ENCODE assay signal across 16 cellular contexts in the genomic region with DNA sequence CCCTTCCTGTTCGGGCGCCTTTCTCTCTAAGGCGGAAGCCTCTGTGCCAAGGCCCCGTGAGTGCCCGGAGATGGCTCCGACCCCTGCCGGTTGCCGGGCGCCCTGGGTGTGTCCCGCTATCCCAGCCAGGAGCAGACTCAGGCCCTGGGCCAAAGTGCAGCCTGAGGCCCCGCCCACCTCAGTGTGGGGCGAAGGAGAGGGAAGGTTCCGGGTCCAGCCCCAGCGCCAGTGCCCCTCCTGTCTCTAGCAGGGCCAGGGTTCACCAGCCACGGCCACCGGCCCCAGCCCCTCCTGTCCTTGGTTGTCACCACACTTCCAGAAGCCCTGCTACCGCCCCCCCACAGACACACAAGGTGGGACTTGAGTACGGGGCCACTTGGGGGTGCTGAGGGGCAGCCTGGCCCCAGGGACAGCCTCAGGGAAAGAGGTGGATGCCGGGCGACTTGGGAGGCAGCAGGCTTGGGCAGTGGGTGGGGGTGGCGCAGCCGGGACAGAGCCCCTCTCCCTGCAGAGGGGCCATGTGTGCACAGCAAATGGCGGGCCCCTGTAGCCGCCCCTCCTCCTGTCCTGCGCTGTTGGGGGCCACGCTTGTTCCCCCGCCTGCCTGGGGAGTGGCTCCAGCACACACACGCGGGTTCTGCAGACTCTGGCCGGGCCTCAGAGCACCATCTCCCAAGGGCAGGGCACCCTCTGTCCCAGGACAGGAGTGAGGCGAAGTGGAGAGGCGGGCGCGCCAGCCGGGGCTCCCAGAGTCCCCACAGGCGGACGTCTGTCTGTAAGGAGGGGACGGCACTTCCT. TPM values are rescaled to one million over a fixed set of nuclear protein-coding genes. Genes with fewer than 3 reads are reported as not detected.
DNase-seq lines count a peak whose midpoint lies in the region; ATAC-seq and TF ChIP-seq lines count a peak whose summit lies in the region.
"Had no signal": no experiment of that assay in that cellular context is flagged by ENCODE, and none has a peak within 500 bp of the region (broad histone marks: within the 10 kb centered on the region; RNA-seq: fewer than 3 reads in every experiment).

No MANE protein-coding gene starts in this region.

- peaks cover 10% of the 10 kb centered on the region for H3K36me3 Mint-ChIP-seq in Calu3 (ENCODE audit: insufficient read depth, unreplicated experiment)

- BruUV-seq in Calu3 (replicated peaks; lab: Mats Ljungman, UMichigan) = no TSS peak

- DNase-seq in Calu3 (peak; percentile 73), SW480 (ENCODE audit: low spot score) (peak; percentile 56), left cardiac atrium (peak; percentile 72), renal cortical epithelial cell (ENCODE audit: low read depth) (peak; percentile 3), UCSD-AML1 (lab: John Stamatoyannopoulos, UW; ENCODE audit: unreplicated experiment) (no peak), medulla oblongata (ENCODE audit: extremely low spot score) (no peak), T-helper 2 cell (no peak)
- DNase-seq: activated CD8-positive, alpha-beta T cell treated with anti-CD3 and anti-CD28 coated beads, Interleukin-2, amount 10 ng/mL, durations not matched to agents 7 days and 5 days; BE2C; dorsolateral prefrontal cortex; NCI-H1694; sigmoid colon had no signal

- peak overlapping the region; percentile 28 for H3K4me3 Mint-ChIP-seq in Calu3 (ENCODE audit: low read depth, unreplicated experiment)
- H3K4me3 Mint-ChIP-seq: activated CD8-positive, alpha-beta T cell treated with anti-CD3 and anti-CD28 coated beads, Interleukin-2, amount 10 ng/mL, durations not matched to agents 7 days and 5 days; T-helper 2 cell treated with Interferon-gamma antibody and Interleukin-4, amounts not matched to agents 5 μg/mL and 100 μg/mL, for 36 hours had no signal

- H3K27ac Mint-ChIP-seq in Calu3 (ENCODE audit: unreplicated experiment) = no peak overlapping the region
- H3K27ac Mint-ChIP-seq: activated CD8-positive, alpha-beta T cell treated with anti-CD3 and anti-CD28 coated beads, Interleukin-2, amount 10 ng/mL, durations not matched to agents 7 days and 5 days; T-helper 2 cell treated with Interferon-gamma antibody and Interleukin-4, amounts not matched to agents 5 μg/mL and 100 μg/mL, for 36 hours had no signal

- no peaks in the 10 kb centered on the region for H3K4me1 Mint-ChIP-seq in Calu3 (ENCODE audit: low read depth, unreplicated experiment)

- intact Hi-C loops in Calu3 (cut with micrococcal nuclease; ENCODE audit: unreplicated experiment) = no loop called here
- intact Hi-C loops in left cardiac atrium (cut with DNase I) = no loop called here

- H3K27me3 Mint-ChIP-seq in Calu3 (ENCODE audit: unreplicated experiment) = peaks cover 90% of the 10 kb centered on the region

- CTCF ChIA-PET in Calu3 (lab: Charles Lee) = no interaction called here

- peaks cover 10% of the 10 kb centered on the region for H3K9me3 Mint-ChIP-seq in Calu3 (ENCODE audit: low read depth, unreplicated experiment)

- no peak for TF ChIP-seq CTCF in Calu3 (IDR thresholded peaks at IDR 0.05; ENCODE audit: unreplicated experiment)

- ATAC-seq in left cardiac atrium = peak; percentile 84 to 92
- no peak for ATAC-seq in HG03039 (IDR thresholded peaks at IDR 0.05; ENCODE audit: unreplicated experiment)
- ATAC-seq: activated CD8-positive, alpha-beta T cell treated with anti-CD3 and anti-CD28 coated beads, Interleukin-2, amount 10 ng/mL, durations not matched to agents 7 days and 5 days had no signal

RNA-seq across cellular contexts. Expression of a gene that starts 6.0 kb away (rescaled TPM):
- not detected in 2 replicates for total RNA-seq in Calu3 (2022)
- total RNA-seq in left cardiac atrium = not detected
- not detected in 2 replicates for total RNA-seq in renal cortical epithelial cell
- total RNA-seq: activated CD8-positive, alpha-beta T cell treated with anti-CD3 and anti-CD28 coated beads, Interleukin-2, amount 10 ng/mL, durations not matched to agents 7 days and 5 days; mesenteric fat pad; OCI-LY7; sigmoid colon had no signal

RNA-seq across cellular contexts. Expression of a gene that starts 17.5 kb away (rescaled TPM):
- total RNA-seq in Calu3 (2022) (not detected in 2 replicates), left cardiac atrium (10 to 100 TPM in 1 of 2 donors, 1 to 10 TPM in 1; 1.3 to 10.7 TPM), renal cortical epithelial cell (0.40 TPM in 1 of 2 replicates, not detected in the other)
- total RNA-seq: activated CD8-positive, alpha-beta T cell treated with anti-CD3 and anti-CD28 coated beads, Interleukin-2, amount 10 ng/mL, durations not matched to agents 7 days and 5 days; mesenteric fat pad; OCI-LY7; sigmoid colon had no signal

Comparison
In these comparisons a context has a peak if more than half of its experiments do, and no peak if none do; other contexts are left out.
1. DNase-seq: peak in Calu3 (single experiment), SW480 (single experiment), left cardiac atrium (single experiment) and renal cortical epithelial cell (single experiment); none in UCSD-AML1 (single experiment), medulla oblongata (single experiment) and T-helper 2 cell (0 of 5).